In genomic region chr2:74552914-74553811, GRCh38 we compare ENCODE assay signal across 8 cellular contexts. TPM values are rescaled to one million over a fixed set of nuclear protein-coding genes. Genes with fewer than 3 reads are reported as not detected.
A peak's percentile ranks its signal among the peaks of the same experiment; 100 is the strongest.
DNase-seq lines count a peak whose midpoint lies in the region; ATAC-seq and TF ChIP-seq lines count a peak whose summit lies in the region.

No MANE protein-coding gene starts in this region.

- H3K27ac ChIP-seq in OCI-LY7 (ENCODE audit: low read depth, low read length, poor library complexity, severe bottlenecking) (no peak overlapping the region), ovary (no peak overlapping the region)

- BruUV-seq in OCI-LY7 (replicated peaks; lab: Mats Ljungman, UMichigan), result no TSS peak

- DNase-seq in NCI-H82 (lab: John Stamatoyannopoulos, UW), result peak; percentile 56
- DNase-seq in NCI-H82 treated with DMSO at 0.1 percent for 48 hours (lab: John Stamatoyannopoulos, UW; ENCODE audit: unreplicated experiment), result no peak
- DNase-seq in OCI-LY7 (ENCODE audit: low spot score), result no peak
- DNase-seq in epithelial cell of proximal tubule (ENCODE audit: low read depth), result no peak
- peak; percentile 34 to 56 (median 50) for DNase-seq in ovary
- no peak for DNase-seq in NCI-H2171 (lab: John Stamatoyannopoulos, UW)
- no peak for DNase-seq in 8988T

- no peak for ATAC-seq in HG02884 (IDR thresholded peaks at IDR 0.05; ENCODE audit: unreplicated experiment)

- POLR2A ChIA-PET in OCI-LY7 (lab: Charles Lee), result no interaction called here

- peak overlapping the region; percentile 95 for H2AFZ ChIP-seq in OCI-LY7 (ENCODE audit: low read length)

- no peaks in the 10 kb centered on the region for H3K9me2 ChIP-seq in OCI-LY7 (ENCODE audit: insufficient read depth, low read length)

- TF ChIP-seq EP300 in ovary (IDR thresholded peaks at IDR 0.05), result no peak

- peak overlapping the region; percentile 80 for H3K4me2 ChIP-seq in OCI-LY7 (ENCODE audit: low read length)

- CTCF ChIA-PET in OCI-LY7 (lab: Charles Lee; ENCODE audit: unreplicated experiment), result no interaction called here

- H3K36me3 ChIP-seq in OCI-LY7 (ENCODE audit: insufficient read depth, low read length) (no peaks in the 10 kb centered on the region), ovary (no peaks in the 10 kb centered on the region)

- TF ChIP-seq CTCF in OCI-LY7 (conservative IDR thresholded peaks at IDR 0.05; ENCODE audit: low read length) (no peak), epithelial cell of proximal tubule (conservative IDR thresholded peaks at IDR 0.05; ENCODE audit: low read depth, low read length) (no peak), ovary (IDR thresholded peaks at IDR 0.05) (no peak)

- no peaks in the 10 kb centered on the region for H4K20me1 ChIP-seq in OCI-LY7 (ENCODE audit: insufficient read depth, low read length)

- 22 to 27% (median 26%) methylated on average over 27 of the region's 27 CpGs for WGBS in ovary, 3 donors

- no peaks in the 10 kb centered on the region for H3K9me3 ChIP-seq in OCI-LY7 (ENCODE audit: low read length)
- no peaks in the 10 kb centered on the region for H3K9me3 ChIP-seq in ovary

- H3K4me3 ChIP-seq in OCI-LY7 (ENCODE audit: low read depth, low read length, poor library complexity, severe bottlenecking) (peak overlapping the region; percentile 94), epithelial cell of proximal tubule (ENCODE audit: low read depth, low read length) (peak overlapping the region; percentile 76), ovary (peak overlapping the region; percentile 92)

- no peaks in the 10 kb centered on the region for H3K27me3 ChIP-seq in ovary

- intact Hi-C loops in OCI-LY7 (cut with micrococcal nuclease; ENCODE audit: unreplicated experiment), result no loop called here
- intact Hi-C loops in ovary (cut with DNase I), result no loop called here

- no peaks in the 10 kb centered on the region for H3K79me2 ChIP-seq in OCI-LY7 (ENCODE audit: insufficient read depth, low read depth, low read length)

- TF ChIP-seq POLR2A in ovary (IDR thresholded peaks at IDR 0.05), result no peak

- peaks cover 13% of the 10 kb centered on the region for H3K4me1 ChIP-seq in OCI-LY7 (ENCODE audit: insufficient read depth, low read length, poor library complexity, severe bottlenecking)
- peaks cover 11% of the 10 kb centered on the region for H3K4me1 ChIP-seq in ovary (ENCODE audit: insufficient read depth)

RNA-seq across cellular contexts. Expression of gene LOXL3, which starts 0.6 kb away (rescaled TPM):
- 0.72 and 0.98 TPM in 2 replicates for total RNA-seq in OCI-LY7 (2014; rRNA removed; shearing (Covaris generic))
- total RNA-seq in OCI-LY7 (2022) (0.21 and 0.79 TPM in 2 replicates), epithelial cell of proximal tubule (5.9 and 6.6 TPM in 2 replicates), ovary (1 to 10 TPM; 2.3 to 5.9 (median 4.4) TPM)
- 1 to 10 TPM; 3.7 to 8.5 TPM for polyA plus RNA-seq in ovary

RNA-seq across cellular contexts. Expression of gene DOK1, which starts 1.4 kb away (rescaled TPM):
- 13.4 and 19.3 TPM in 2 replicates for total RNA-seq in OCI-LY7 (2014; rRNA removed; shearing (Covaris generic))
- 9.5 and 9.7 TPM in 2 replicates for total RNA-seq in OCI-LY7 (2022)
- 30.5 and 35.7 TPM in 2 replicates for total RNA-seq in epithelial cell of proximal tubule
- total RNA-seq in ovary, result 10 to 100 TPM in 6 of 7 donors, 1 to 10 TPM in 1; 9.4 to 16.0 (median 13.6) TPM
- 10 to 100 TPM in 1 of 2 donors, 1 to 10 TPM in 1; 6.5 to 11.8 TPM for polyA plus RNA-seq in ovary

RNA-seq across cellular contexts. Expression of gene HTRA2, which starts 23.4 kb away (rescaled TPM):
- 54.8 and 60.4 TPM in 2 replicates for total RNA-seq in OCI-LY7 (2014; rRNA removed; shearing (Covaris generic))
- total RNA-seq in OCI-LY7 (2022) (50.7 and 59.4 TPM in 2 replicates), epithelial cell of proximal tubule (25.1 and 42.0 TPM in 2 replicates), ovary (10 to 100 TPM; 28.7 to 47.6 (median 36.4) TPM)
- polyA plus RNA-seq in ovary, result 10 to 100 TPM; 37.5 to 38.9 TPM

RNA-seq across cellular contexts. Expression of gene AUP1, which starts 23.7 kb away (rescaled TPM):
- total RNA-seq in OCI-LY7 (2014; rRNA removed; shearing (Covaris generic)), result 163 and 188 TPM in 2 replicates
- total RNA-seq in OCI-LY7 (2022), result 121 and 122 TPM in 2 replicates
- 86.4 and 136 TPM in 2 replicates for total RNA-seq in epithelial cell of proximal tubule
- 100 to 1,000 TPM in 1 of 7 donors, 10 to 100 TPM in 6; 57.1 to 101 (median 70.4) TPM for total RNA-seq in ovary
- 10 to 100 TPM; 65.8 to 87.1 TPM for polyA plus RNA-seq in ovary

RNA-seq across cellular contexts. Expression of gene DQX1, which starts 27.1 kb away (rescaled TPM):
- 0.32 and 0.54 TPM in 2 replicates for total RNA-seq in OCI-LY7 (2014; rRNA removed; shearing (Covaris generic))
- total RNA-seq in OCI-LY7 (2022), result 0.76 and 1.8 TPM in 2 replicates
- total RNA-seq in epithelial cell of proximal tubule, result not detected in 2 replicates
- 1 to 10 TPM in 1 of 7 donors, under 1 TPM in 2, not detected in 4; 0.20 to 1.1 (median 0.24) TPM for total RNA-seq in ovary
- polyA plus RNA-seq in ovary, result under 1 TPM in 1 of 2 donors, not detected in 1; 0.06 TPM

Comparison
In these comparisons a context has a peak if more than half of its experiments do, and no peak if none do; other contexts are left out.
1. DNase-seq: peak in NCI-H82 (single experiment) and ovary (5 of 5); none in NCI-H82 treated with DMSO at 0.1 percent for 48 hours (single experiment), OCI-LY7 (single experiment), epithelial cell of proximal tubule (single experiment), NCI-H2171 (single experiment) and 8988T (single experiment).
2. Peak in every context shown above with its lines, with median percentiles within 50 percentile points of each other: H3K4me3 ChIP-seq.